In the genomic region with DNA sequence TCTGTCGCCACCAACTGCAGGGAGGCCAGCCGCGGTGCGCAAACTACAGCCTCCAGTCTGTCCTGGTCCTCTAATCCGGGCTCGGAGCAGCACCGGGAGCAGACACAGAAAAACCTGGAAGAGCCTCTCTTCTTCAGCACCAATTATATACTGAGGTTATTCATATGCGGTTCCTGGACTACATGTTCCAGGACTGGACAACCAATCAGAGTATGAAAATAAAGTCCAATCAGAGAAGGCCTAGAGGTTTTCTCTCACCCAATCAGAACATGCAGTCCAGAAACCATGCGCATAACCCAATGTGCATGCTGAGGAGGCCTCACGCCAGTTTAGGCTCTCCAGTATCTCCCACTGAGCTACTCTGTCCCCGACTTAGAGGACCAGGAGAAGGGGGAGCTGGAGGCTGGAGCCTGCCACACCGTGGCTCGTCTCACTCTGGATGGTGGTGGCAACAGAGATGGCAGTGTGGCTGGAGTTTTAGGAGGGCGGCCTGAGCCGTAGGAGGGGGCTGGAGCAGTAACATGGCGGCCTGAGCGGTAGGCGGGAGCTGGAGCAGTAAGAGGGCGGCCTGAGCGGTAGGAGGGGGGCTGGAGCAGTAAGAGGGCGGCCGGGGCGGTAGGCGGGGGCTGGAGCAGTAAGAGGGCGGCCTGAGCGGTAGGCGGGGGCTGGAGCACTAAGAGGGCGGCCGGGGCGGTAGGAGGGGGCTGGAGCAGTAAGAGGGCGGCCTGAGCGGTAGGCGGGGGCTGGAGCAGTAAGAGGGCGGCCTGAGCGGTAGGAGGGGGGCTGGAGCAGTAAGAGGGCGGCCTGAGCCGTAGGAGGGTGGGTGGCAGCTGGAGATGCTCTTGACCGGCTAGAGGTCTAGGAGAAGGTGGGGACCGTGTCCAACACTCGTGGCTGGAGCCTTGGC, we compare ENCODE assay signal across 2 cellular contexts.
TF ChIP-seq lines count a peak whose summit lies in the region.

No MANE protein-coding gene starts in this region.

TF ChIP-seq in Ishikawa, 13 proteins besides CTCF, POLR2A, EP300 and RAD21 (continued from another document):
- TF ChIP-seq, protein P1, sequence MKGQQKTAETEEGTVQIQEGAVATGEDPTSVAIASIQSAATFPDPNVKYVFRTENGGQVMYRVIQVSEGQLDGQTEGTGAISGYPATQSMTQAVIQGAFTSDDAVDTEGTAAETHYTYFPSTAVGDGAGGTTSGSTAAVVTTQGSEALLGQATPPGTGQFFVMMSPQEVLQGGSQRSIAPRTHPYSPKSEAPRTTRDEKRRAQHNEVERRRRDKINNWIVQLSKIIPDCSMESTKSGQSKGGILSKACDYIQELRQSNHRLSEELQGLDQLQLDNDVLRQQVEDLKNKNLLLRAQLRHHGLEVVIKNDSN (IDR thresholded peaks at IDR 0.05) = no peak
- TF ChIP-seq CEBPB (IDR thresholded peaks at IDR 0.05) = no peak
- peak; percentile 48; the same call in 1 of the 2 replicates for TF ChIP-seq EGR1 (IDR thresholded peaks at IDR 0.05)
- TF ChIP-seq ZBTB7A (IDR thresholded peaks at IDR 0.05; ENCODE audit: low read depth) = no peak
- 0 out of 2 replicates have a peak, but pooled peaks have one; percentile 41 for TF ChIP-seq TCF12 (IDR thresholded peaks at IDR 0.05; ENCODE audit: low read depth)
- TF ChIP-seq CREB1 (IDR thresholded peaks at IDR 0.05; ENCODE audit: low read depth) = no peak
- TF ChIP-seq FOXM1 (IDR thresholded peaks at IDR 0.05; ENCODE audit: borderline replicate concordance, low read depth) = no peak
- no peak for TF ChIP-seq TEAD4 (IDR thresholded peaks at IDR 0.05)
- no peak for TF ChIP-seq NFIC (IDR thresholded peaks at IDR 0.05)
- TF ChIP-seq YY1 (IDR thresholded peaks at IDR 0.05; ENCODE audit: low read depth) = peak; percentile 87
- TF ChIP-seq TAF1 (IDR thresholded peaks at IDR 0.05; ENCODE audit: low read depth) = peak; percentile 62
- TF ChIP-seq, protein P2, sequence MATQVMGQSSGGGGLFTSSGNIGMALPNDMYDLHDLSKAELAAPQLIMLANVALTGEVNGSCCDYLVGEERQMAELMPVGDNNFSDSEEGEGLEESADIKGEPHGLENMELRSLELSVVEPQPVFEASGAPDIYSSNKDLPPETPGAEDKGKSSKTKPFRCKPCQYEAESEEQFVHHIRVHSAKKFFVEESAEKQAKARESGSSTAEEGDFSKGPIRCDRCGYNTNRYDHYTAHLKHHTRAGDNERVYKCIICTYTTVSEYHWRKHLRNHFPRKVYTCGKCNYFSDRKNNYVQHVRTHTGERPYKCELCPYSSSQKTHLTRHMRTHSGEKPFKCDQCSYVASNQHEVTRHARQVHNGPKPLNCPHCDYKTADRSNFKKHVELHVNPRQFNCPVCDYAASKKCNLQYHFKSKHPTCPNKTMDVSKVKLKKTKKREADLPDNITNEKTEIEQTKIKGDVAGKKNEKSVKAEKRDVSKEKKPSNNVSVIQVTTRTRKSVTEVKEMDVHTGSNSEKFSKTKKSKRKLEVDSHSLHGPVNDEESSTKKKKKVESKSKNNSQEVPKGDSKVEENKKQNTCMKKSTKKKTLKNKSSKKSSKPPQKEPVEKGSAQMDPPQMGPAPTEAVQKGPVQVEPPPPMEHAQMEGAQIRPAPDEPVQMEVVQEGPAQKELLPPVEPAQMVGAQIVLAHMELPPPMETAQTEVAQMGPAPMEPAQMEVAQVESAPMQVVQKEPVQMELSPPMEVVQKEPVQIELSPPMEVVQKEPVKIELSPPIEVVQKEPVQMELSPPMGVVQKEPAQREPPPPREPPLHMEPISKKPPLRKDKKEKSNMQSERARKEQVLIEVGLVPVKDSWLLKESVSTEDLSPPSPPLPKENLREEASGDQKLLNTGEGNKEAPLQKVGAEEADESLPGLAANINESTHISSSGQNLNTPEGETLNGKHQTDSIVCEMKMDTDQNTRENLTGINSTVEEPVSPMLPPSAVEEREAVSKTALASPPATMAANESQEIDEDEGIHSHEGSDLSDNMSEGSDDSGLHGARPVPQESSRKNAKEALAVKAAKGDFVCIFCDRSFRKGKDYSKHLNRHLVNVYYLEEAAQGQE (IDR thresholded peaks at IDR 0.05; ENCODE audit: low read depth) = no peak

TF ChIP-seq in neural cell, 6 proteins besides CTCF, POLR2A, EP300 and RAD21 (continued from another document):
- TF ChIP-seq, protein P2 (IDR thresholded peaks at IDR 0.05; ENCODE audit: borderline replicate concordance) = no peak
- peak; percentile 69 for TF ChIP-seq TAF1 (IDR thresholded peaks at IDR 0.05; ENCODE audit: low read depth)
- no peak for TF ChIP-seq EZH2 (IDR thresholded peaks at IDR 0.05; ENCODE audit: borderline replicate concordance, insufficient read depth, low read length, poor library complexity, severe bottlenecking)
